In genomic region chr13:66534561-66534960, GRCh38 we compare ENCODE assay signal across 21 cellular contexts.
DNase-seq lines count a peak whose midpoint lies in the region; TF ChIP-seq lines count a peak whose summit lies in the region.
"Had no signal": no experiment of that assay in that cellular context is flagged by ENCODE, and none has a peak within 500 bp of the region (broad histone marks: within the 10 kb centered on the region; RNA-seq: fewer than 3 reads in every experiment).

No MANE protein-coding gene starts in this region.

- no peak overlapping the region for H2BK120ac ChIP-seq in mesenchymal stem cell (ENCODE audit: low read depth, low read length)

- H3K27ac ChIP-seq in OCI-LY1 (ENCODE audit: low read depth, low read length, poor library complexity, severe bottlenecking) (no peak overlapping the region), brain microvascular endothelial cell (peak overlapping the region; percentile 35), mesenchymal stem cell (ENCODE audit: low read length, poor library complexity, severe bottlenecking) (no peak overlapping the region)

- no peaks in the 10 kb centered on the region for H3F3A ChIP-seq in OCI-LY1 (ENCODE audit: insufficient read depth, low read length)

- CTCF ChIA-PET in AG04449 (lab: Yijun Ruan, JAX) = no interaction called here
- CTCF ChIA-PET in activated CD4-positive, alpha-beta T cell treated with anti-CD3 and anti-CD28 coated beads, Interleukin-2, amount 10 ng/mL, durations not matched to agents 7 days and 5 days (lab: Charles Lee) = no interaction called here

- WGBS in mesenchymal stem cell = no CpG with 5 or more reads among the region's 2 CpGs

- no peak overlapping the region for H2AK5ac ChIP-seq in mesenchymal stem cell (ENCODE audit: low read length, severe bottlenecking)

- H3K4me3 ChIP-seq in AG04449 (ENCODE audit: low read depth, low read length) (no peak overlapping the region), OCI-LY1 (ENCODE audit: low read depth, low read length, poor library complexity, severe bottlenecking) (no peak overlapping the region), brain microvascular endothelial cell (ENCODE audit: low read depth, low read length) (no peak overlapping the region), fibroblast of pulmonary artery (replicated peaks; ENCODE audit: low read depth, low read length) (no peak overlapping the region), mesenchymal stem cell (ENCODE audit: insufficient read depth in 1 of 2, low read depth in 1 of 2, low read length in 2 of 2) (no peak overlapping the region)

- H2BK15ac ChIP-seq in mesenchymal stem cell (ENCODE audit: low read depth, poor library complexity, severe bottlenecking) = no peak overlapping the region

- H2BK12ac ChIP-seq in mesenchymal stem cell (ENCODE audit: low read length in 2 of 2) = no peak overlapping the region

- TF ChIP-seq CTCF in AG04449 (IDR thresholded peaks at IDR 0.05; ENCODE audit: insufficient read depth, low read length, missing control alignments) (no peak), OCI-LY1 (IDR thresholded peaks at IDR 0.05; ENCODE audit: low read length) (no peak), brain microvascular endothelial cell (IDR thresholded peaks at IDR 0.05; ENCODE audit: low read depth, low read length, missing control alignments) (no peak), fibroblast of pulmonary artery (IDR thresholded peaks at IDR 0.05; ENCODE audit: low read length, missing control alignments) (no peak)

- H3K27me3 Mint-ChIP-seq in activated CD4-positive, alpha-beta T cell treated with anti-CD3 and anti-CD28 coated beads, Interleukin-2, amount 10 ng/mL, durations not matched to agents 7 days and 5 days = no peaks in the 10 kb centered on the region
- H3K27me3 Mint-ChIP-seq: CD4-positive, alpha-beta T cell had no signal

- H3K9me3 Mint-ChIP-seq in activated CD4-positive, alpha-beta T cell treated with anti-CD3 and anti-CD28 coated beads, Interleukin-2, amount 10 ng/mL, durations not matched to agents 7 days and 5 days = no peaks in the 10 kb centered on the region

- H3K14ac ChIP-seq in mesenchymal stem cell (ENCODE audit: low read length in 2 of 2) = no peak overlapping the region

- DNase-seq in AG04449 (ENCODE audit: low read depth, low spot score) (peak; percentile 28), brain microvascular endothelial cell (peak; percentile 19), fibroblast of pulmonary artery (ENCODE audit: low read depth) (peak; percentile 22), mesenchymal stem cell (no peak), GM19238 (ENCODE audit: insufficient read length, low spot score) (no peak)
- no peak for DNase-seq in activated CD4-positive, CD25-positive, alpha-beta regulatory T cell (lab: John Stamatoyannopoulos, UW)
- no peak for DNase-seq in activated CD4-positive, alpha-beta T cell treated with anti-CD3 and anti-CD28 coated beads, Interleukin-2, amount 10 ng/mL, durations not matched to agents 7 days and 5 days
- DNase-seq: 8988T; Caco-2; CD4-positive, alpha-beta T cell; GOT3; KBM-7; NCI-H187; NCI-H2107; NCI-H2227 treated with DMSO at 0.1 percent for 48 hours; NCI-H510A treated with DMSO at 0.1 percent for 48 hours; NCI-H82; PC-3; RPMI8226; SIG-M5 had no signal

- H3K79me1 ChIP-seq in mesenchymal stem cell (replicated peaks; ENCODE audit: low read length, poor library complexity, severe bottlenecking) = no peaks in the 10 kb centered on the region

- H3K18ac ChIP-seq in mesenchymal stem cell (ENCODE audit: low read depth in 1 of 2, low read length in 2 of 2) = no peak overlapping the region

- no peak overlapping the region for H4K91ac ChIP-seq in mesenchymal stem cell (ENCODE audit: low read length)

- no peak overlapping the region for H3K23ac ChIP-seq in mesenchymal stem cell (ENCODE audit: low read length in 2 of 2)

- H3K27ac Mint-ChIP-seq in activated CD4-positive, alpha-beta T cell treated with anti-CD3 and anti-CD28 coated beads, Interleukin-2, amount 10 ng/mL, durations not matched to agents 7 days and 5 days = no peak overlapping the region
- H3K27ac Mint-ChIP-seq: CD4-positive, alpha-beta T cell had no signal

- no peak overlapping the region for H3K4ac ChIP-seq in mesenchymal stem cell (ENCODE audit: low read depth in 1 of 2, low read length in 2 of 2)

- no peaks in the 10 kb centered on the region for H3K79me2 ChIP-seq in OCI-LY1 (ENCODE audit: insufficient read depth, low read length)

- POLR2A ChIA-PET in AG04449 (lab: Yijun Ruan, JAX) = no interaction called here
- POLR2A ChIA-PET in activated CD4-positive, alpha-beta T cell treated with anti-CD3 and anti-CD28 coated beads, Interleukin-2, amount 10 ng/mL, durations not matched to agents 7 days and 5 days (lab: Charles Lee) = no interaction called here

- H3K9ac ChIP-seq in OCI-LY1 (ENCODE audit: low read length) (no peak overlapping the region), mesenchymal stem cell (ENCODE audit: low read length) (no peak overlapping the region)

- no peak overlapping the region for H3K4me2 ChIP-seq in OCI-LY1 (ENCODE audit: low read length)
- H3K4me2 ChIP-seq in mesenchymal stem cell (ENCODE audit: low read length, poor library complexity, severe bottlenecking) = no peak overlapping the region

- H3K27me3 ChIP-seq in OCI-LY1 (ENCODE audit: insufficient read depth, low read length) (no peaks in the 10 kb centered on the region), brain microvascular endothelial cell (replicated peaks) (no peaks in the 10 kb centered on the region), mesenchymal stem cell (ENCODE audit: control insufficient read depth in 1 of 2, insufficient read depth in 1 of 2, low read length in 2 of 2) (no peaks in the 10 kb centered on the region)

- H2AFZ ChIP-seq in OCI-LY1 (ENCODE audit: low read length) (peak overlapping the region; percentile 26; the same call in 1 of the 2 replicates), mesenchymal stem cell (ENCODE audit: low read depth, low read length) (no peak overlapping the region)

- no peaks in the 10 kb centered on the region for H3K9me2 ChIP-seq in OCI-LY1 (ENCODE audit: low read depth, low read length)

- peaks cover 5% of the 10 kb centered on the region; the same call in 1 of the 2 replicates for H3K9me3 ChIP-seq in OCI-LY1 (ENCODE audit: low read length)
- H3K9me3 ChIP-seq in mesenchymal stem cell (ENCODE audit: control insufficient read depth, low read length) = no peaks in the 10 kb centered on the region
- H3K9me3 ChIP-seq: Caco-2 had no signal

- H3K4me3 Mint-ChIP-seq in activated CD4-positive, alpha-beta T cell treated with anti-CD3 and anti-CD28 coated beads, Interleukin-2, amount 10 ng/mL, durations not matched to agents 7 days and 5 days = no peak overlapping the region
- H3K4me3 Mint-ChIP-seq: CD4-positive, alpha-beta T cell had no signal

- no peaks in the 10 kb centered on the region for H3K4me1 Mint-ChIP-seq in activated CD4-positive, alpha-beta T cell treated with anti-CD3 and anti-CD28 coated beads, Interleukin-2, amount 10 ng/mL, durations not matched to agents 7 days and 5 days

- no peak overlapping the region for H4K8ac ChIP-seq in mesenchymal stem cell (ENCODE audit: low read length)

- in situ Hi-C loops in brain microvascular endothelial cell (cut with HindIII; ENCODE audit: low pct_ligation_motif_present, low sequenced_read_pairs) = no loop called here

- H3K36me3 Mint-ChIP-seq in activated CD4-positive, alpha-beta T cell treated with anti-CD3 and anti-CD28 coated beads, Interleukin-2, amount 10 ng/mL, durations not matched to agents 7 days and 5 days (ENCODE audit: low read depth) = no peaks in the 10 kb centered on the region

- H3K4me1 ChIP-seq in OCI-LY1 (ENCODE audit: insufficient read depth, low read length, severe bottlenecking) (peaks cover 22% of the 10 kb centered on the region), mesenchymal stem cell (ENCODE audit: control insufficient read depth, insufficient read depth, low read depth, low read length) (peaks cover 2% of the 10 kb centered on the region)
- H3K4me1 ChIP-seq: Caco-2 had no signal

- H3K36me3 ChIP-seq in OCI-LY1 (ENCODE audit: insufficient read depth, low read length) (no peaks in the 10 kb centered on the region; the same call in 1 of the 2 replicates), brain microvascular endothelial cell (replicated peaks) (no peaks in the 10 kb centered on the region), mesenchymal stem cell (ENCODE audit: control insufficient read depth in 1 of 2, insufficient read depth in 2 of 2, low read depth in 1 of 2, low read length in 2 of 2) (no peaks in the 10 kb centered on the region)

- no peaks in the 10 kb centered on the region for H4K20me1 ChIP-seq in OCI-LY1 (ENCODE audit: insufficient read depth, low read length)

- no peak overlapping the region for H2BK5ac ChIP-seq in mesenchymal stem cell (ENCODE audit: low read depth, low read length, poor library complexity, severe bottlenecking)

Comparison
In these comparisons a context has a peak if more than half of its experiments do, and no peak if none do; other contexts are left out.
1. DNase-seq: peak in AG04449 (single experiment), brain microvascular endothelial cell (single experiment) and fibroblast of pulmonary artery (single experiment); none in mesenchymal stem cell (single experiment), activated CD4-positive, CD25-positive, alpha-beta regulatory T cell (0 of 4), activated CD4-positive, alpha-beta T cell treated with anti-CD3 and anti-CD28 coated beads, Interleukin-2, amount 10 ng/mL, durations not matched to agents 7 days and 5 days (single experiment) and GM19238 (single experiment).